ENCODE assay signal across 13 cellular contexts in the genomic region with DNA sequence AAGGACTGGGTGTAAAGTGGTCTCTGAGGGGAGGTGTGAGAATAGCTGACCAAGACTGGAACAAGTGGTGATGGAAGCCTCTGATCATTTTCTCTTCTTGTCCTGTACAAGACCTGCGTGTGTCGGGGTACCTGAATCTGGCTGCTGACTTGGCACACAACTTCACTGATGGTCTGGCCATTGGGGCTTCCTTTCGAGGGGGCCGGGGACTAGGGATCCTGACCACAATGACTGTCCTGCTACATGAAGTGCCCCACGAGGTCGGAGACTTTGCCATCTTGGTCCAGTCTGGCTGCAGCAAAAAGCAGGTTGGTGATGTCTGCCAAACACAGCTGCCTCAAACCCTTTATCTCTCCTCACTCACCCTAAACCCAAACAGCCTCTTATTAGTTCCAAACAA. TPM values are rescaled to one million over a fixed set of nuclear protein-coding genes. Genes with fewer than 3 reads are reported as not detected.
A peak's percentile ranks its signal among the peaks of the same experiment; 100 is the strongest.
DNase-seq lines count a peak whose midpoint lies in the region; ATAC-seq and TF ChIP-seq lines count a peak whose summit lies in the region.
"Had no signal": no experiment of that assay in that cellular context is flagged by ENCODE, and none has a peak within 500 bp of the region (broad histone marks: within the 10 kb centered on the region; RNA-seq: fewer than 3 reads in every experiment).

No MANE protein-coding gene starts in this region.

- peaks cover 40% of the 10 kb centered on the region for H3K4me1 ChIP-seq in mammary epithelial cell (ENCODE audit: insufficient read depth, low read length)
- H3K4me1 ChIP-seq in gastroesophageal sphincter, result peaks cover 13 to 81% (median 34%) of the 10 kb centered on the region in 3 donors

- no peak overlapping the region for H3K27ac ChIP-seq in mammary epithelial cell (ENCODE audit: insufficient read depth, low read depth, low read length)
- no peak overlapping the region for H3K27ac ChIP-seq in gastroesophageal sphincter
- H3K27ac ChIP-seq: ovary had no signal

- no peaks in the 10 kb centered on the region for H3K9me3 ChIP-seq in mammary epithelial cell (replicated peaks; ENCODE audit: insufficient read depth, low read length)
- H3K9me3 ChIP-seq in gastroesophageal sphincter, result no peaks in the 10 kb centered on the region
- H3K9me3 ChIP-seq: ovary had no signal

- H3K36me3 Mint-ChIP-seq in MCF 10A (ENCODE audit: insufficient read depth, unreplicated experiment), result peaks cover 29% of the 10 kb centered on the region
- H3K36me3 Mint-ChIP-seq in activated B cell treated with CpG ODN at 0.5 μM for 24 hours (ENCODE audit: low read depth), result peaks cover 41% of the 10 kb centered on the region
- H3K36me3 Mint-ChIP-seq in stimulated activated naive B cell treated with anti-CD40 and anti-IgM and Interleukin-4, amounts not matched to agents 10 μg/mL and 1 μg/mL and 100 μg/mL, for 72 hours, result peaks cover 29 to 48% of the 10 kb centered on the region in 2 donors

- H3K36me3 ChIP-seq in mammary epithelial cell (ENCODE audit: insufficient read depth, low read length) (peaks cover 7% of the 10 kb centered on the region), gastroesophageal sphincter (peaks cover 0 to 23% of the 10 kb centered on the region in 2 donors)
- H3K36me3 ChIP-seq: ovary had no signal

- CTCF ChIA-PET in MCF 10A (lab: Yijun Ruan, JAX) (no interaction called here), mammary epithelial cell (lab: Charles Lee; ENCODE audit: low non-redundant PET) (no interaction called here), activated B cell treated with CpG ODN at 0.5 μM for 24 hours (lab: Charles Lee) (interaction anchor here (1.6 kb wide), 1 partner anchor 45 kb away, joined by 4 read pairs; no protein-coding TSS in a partner anchor)

- no peak for TF ChIP-seq CTCF in MCF 10A (IDR thresholded peaks at IDR 0.05; ENCODE audit: unreplicated experiment)
- no peak for TF ChIP-seq CTCF in mammary epithelial cell (conservative IDR thresholded peaks at IDR 0.05 in 1 of 2, IDR thresholded peaks at IDR 0.05 in 1 of 2; ENCODE audit: extremely low read depth in 1 of 2, insufficient read depth in 1 of 2, low read depth in 1 of 2, low read length in 2 of 2)
- no peak for TF ChIP-seq CTCF in activated B cell treated with CpG ODN at 0.5 μM for 24 hours (IDR thresholded peaks at IDR 0.05)
- no peak for TF ChIP-seq CTCF in foreskin fibroblast (IDR thresholded peaks at IDR 0.05; ENCODE audit: low read depth, low read length)
- no peak for TF ChIP-seq CTCF in gastroesophageal sphincter (IDR thresholded peaks at IDR 0.05)

- dilution Hi-C loops in mammary epithelial cell (cut with HindIII; ENCODE audit: low sequenced_read_pairs), result no loop called here

- no peaks in the 10 kb centered on the region for H3K9me3 Mint-ChIP-seq in MCF 10A (ENCODE audit: unreplicated experiment)
- H3K9me3 Mint-ChIP-seq in activated B cell treated with CpG ODN at 0.5 μM for 24 hours, result no peaks in the 10 kb centered on the region
- H3K9me3 Mint-ChIP-seq in stimulated activated naive B cell treated with anti-CD40 and anti-IgM and Interleukin-4, amounts not matched to agents 10 μg/mL and 1 μg/mL and 100 μg/mL, for 72 hours, result no peaks in the 10 kb centered on the region

- no peak overlapping the region for H2AFZ ChIP-seq in mammary epithelial cell (ENCODE audit: low read depth, low read length)

- POLR2A ChIA-PET in MCF 10A (lab: Yijun Ruan, JAX) (interaction anchor here (1.8 kb wide), 1 partner anchor 69 kb away, joined by 7 read pairs; a partner anchor contains a TSS), activated B cell treated with CpG ODN at 0.5 μM for 24 hours (lab: Charles Lee) (interaction anchor here (1.1 kb wide), 1 partner anchor 68 kb away, joined by 4 read pairs; no protein-coding TSS in a partner anchor)

- no peak overlapping the region for H3K9ac ChIP-seq in mammary epithelial cell (ENCODE audit: insufficient read depth, low read length)

- H3K4me3 ChIP-seq in mammary epithelial cell (replicated peaks in 1 of 3; ENCODE audit: insufficient read depth in 1 of 3, low read depth in 2 of 3, low read length in 3 of 3) (no peak overlapping the region), foreskin fibroblast (ENCODE audit: low read depth in 1 of 2, low read length in 2 of 2) (peak overlapping the region; percentile 79 to 95), gastroesophageal sphincter (no peak overlapping the region)
- H3K4me3 ChIP-seq: ovary had no signal

- no peaks in the 10 kb centered on the region for H4K20me1 ChIP-seq in mammary epithelial cell (ENCODE audit: insufficient read depth, low read length)

- DNase-seq in MCF 10A (ENCODE audit: unreplicated experiment) (no peak), mammary epithelial cell (no peak), activated B cell treated with CpG ODN at 0.5 μM for 24 hours (no peak), foreskin fibroblast (no peak), DMS153 treated with DMSO at 0.1 percent for 48 hours (lab: John Stamatoyannopoulos, UW; ENCODE audit: unreplicated experiment) (no peak)
- no peak for DNase-seq in stimulated activated naive B cell treated with anti-CD40 and anti-IgM and Interleukin-4, amounts not matched to agents 10 μg/mL and 1 μg/mL and 100 μg/mL, for 72 hours
- DNase-seq: anterior cingulate cortex, GF-D8, left ventricle myocardium superior, NCI-H2171 treated with DMSO at 0.1 percent for 48 hours had no signal

- H3K4me3 Mint-ChIP-seq in MCF 10A (ENCODE audit: unreplicated experiment) (peak overlapping the region; percentile 98), activated B cell treated with CpG ODN at 0.5 μM for 24 hours (peak overlapping the region; percentile 50)
- H3K4me3 Mint-ChIP-seq in stimulated activated naive B cell treated with anti-CD40 and anti-IgM and Interleukin-4, amounts not matched to agents 10 μg/mL and 1 μg/mL and 100 μg/mL, for 72 hours, result peak overlapping the region; percentile 21 to 86

- no peak for TF ChIP-seq POLR2A in gastroesophageal sphincter (IDR thresholded peaks at IDR 0.05)

- BruUV-seq in MCF 10A (replicated peaks; lab: Mats Ljungman, UMichigan), result no TSS peak
- no TSS peak for BruUV-seq in mammary epithelial cell (replicated peaks; lab: Mats Ljungman, UMichigan)

- TF ChIP-seq EP300 in gastroesophageal sphincter (IDR thresholded peaks at IDR 0.05), result no peak

- intact Hi-C loops in MCF 10A (cut with micrococcal nuclease) (loop anchor here (5.0 kb wide), 1 partner anchor 95 kb away; a partner anchor contains a TSS), mammary epithelial cell (cut with micrococcal nuclease) (no loop called here), activated B cell treated with CpG ODN at 0.5 μM for 24 hours (cut with micrococcal nuclease) (loop anchor here (5.0 to 10.0 kb wide), 3 partner anchors 1005 to 1228 kb away; a partner anchor contains a TSS)

- ATAC-seq in activated B cell treated with CpG ODN at 0.5 μM for 24 hours (ENCODE audit: low read depth) (no peak), gastroesophageal sphincter (no peak), HG03196 (IDR thresholded peaks at IDR 0.05; ENCODE audit: unreplicated experiment) (no peak)
- no peak for ATAC-seq in stimulated activated naive B cell treated with anti-CD40 and anti-IgM and Interleukin-4, amounts not matched to agents 10 μg/mL and 1 μg/mL and 100 μg/mL, for 72 hours (replicated peaks)
- ATAC-seq: left ventricle myocardium superior had no signal

- H3K27me3 ChIP-seq in mammary epithelial cell (ENCODE audit: insufficient read depth, low read length) (no peaks in the 10 kb centered on the region), gastroesophageal sphincter (no peaks in the 10 kb centered on the region)
- H3K27me3 ChIP-seq: ovary had no signal

- H3K4me1 Mint-ChIP-seq in MCF 10A (ENCODE audit: insufficient read depth, unreplicated experiment), result peaks cover 65% of the 10 kb centered on the region
- peaks cover 78% of the 10 kb centered on the region for H3K4me1 Mint-ChIP-seq in activated B cell treated with CpG ODN at 0.5 μM for 24 hours
- peaks cover 71 to 79% of the 10 kb centered on the region in 2 donors for H3K4me1 Mint-ChIP-seq in stimulated activated naive B cell treated with anti-CD40 and anti-IgM and Interleukin-4, amounts not matched to agents 10 μg/mL and 1 μg/mL and 100 μg/mL, for 72 hours

- H3K27ac Mint-ChIP-seq in MCF 10A (ENCODE audit: low read depth, unreplicated experiment) (no peak overlapping the region), activated B cell treated with CpG ODN at 0.5 μM for 24 hours (no peak overlapping the region)
- H3K27ac Mint-ChIP-seq in stimulated activated naive B cell treated with anti-CD40 and anti-IgM and Interleukin-4, amounts not matched to agents 10 μg/mL and 1 μg/mL and 100 μg/mL, for 72 hours, result peak overlapping the region; percentile 3

- peaks cover 57% of the 10 kb centered on the region for H3K79me2 ChIP-seq in mammary epithelial cell (ENCODE audit: insufficient read depth, low read length)

- in situ Hi-C loops in mammary epithelial cell (cut with MboI; ENCODE audit: low sequenced_read_pairs in 2 of 2), result no loop called here

- H3K4me2 ChIP-seq in mammary epithelial cell (ENCODE audit: insufficient read depth, low read depth, low read length), result no peak overlapping the region

- no peaks in the 10 kb centered on the region for H3K27me3 Mint-ChIP-seq in MCF 10A (ENCODE audit: insufficient read depth, unreplicated experiment)
- H3K27me3 Mint-ChIP-seq in activated B cell treated with CpG ODN at 0.5 μM for 24 hours, result no peaks in the 10 kb centered on the region
- no peaks in the 10 kb centered on the region for H3K27me3 Mint-ChIP-seq in stimulated activated naive B cell treated with anti-CD40 and anti-IgM and Interleukin-4, amounts not matched to agents 10 μg/mL and 1 μg/mL and 100 μg/mL, for 72 hours

- 94% methylated on average over 6 of the region's 6 CpGs for WGBS in mammary epithelial cell (ENCODE audit: low coverage, missing lambda C conversion rate)
- 75 to 96% methylated on average over 2 to 4 of the region's 6 CpGs for WGBS in gastroesophageal sphincter (ENCODE audit: low coverage in 1 of 2), 2 donors

RNA-seq across cellular contexts. Expression of a gene that starts 1.7 kb away (rescaled TPM):
- 26.4 and 26.6 TPM in 2 replicates for total RNA-seq in MCF 10A (2022)
- total RNA-seq in mammary epithelial cell, result 10 to 100 TPM in 1 of 2 donors, 1 to 10 TPM in 1; 4.7 to 16.0 TPM
- polyA plus RNA-seq in mammary epithelial cell, result 25.7 TPM
- polyA minus RNA-seq in mammary epithelial cell, result 4.4 TPM
- total RNA-seq in activated B cell treated with CpG ODN at 0.5 μM for 24 hours, result 12.3 TPM in 2 replicates
- 10 to 100 TPM in 3 of 4 donors, 1 to 10 TPM in 1; 2.2 to 16.1 (median 12.2) TPM for total RNA-seq in gastroesophageal sphincter

RNA-seq across cellular contexts. Expression of a gene that starts 2.1 kb away (rescaled TPM):
- 118 and 187 TPM in 2 replicates for total RNA-seq in MCF 10A (2022)
- 10 to 100 TPM; 52.8 to 99.3 TPM for total RNA-seq in mammary epithelial cell
- 50.5 TPM for polyA plus RNA-seq in mammary epithelial cell
- 73.0 TPM for polyA minus RNA-seq in mammary epithelial cell
- 31.7 and 35.2 TPM in 2 replicates for total RNA-seq in activated B cell treated with CpG ODN at 0.5 μM for 24 hours
- 10 to 100 TPM; 54.6 to 79.9 (median 66.4) TPM for total RNA-seq in gastroesophageal sphincter

RNA-seq across cellular contexts. Expression of a gene that starts 2.3 kb away (rescaled TPM):
- total RNA-seq in MCF 10A (2022) (29.6 and 35.1 TPM in 2 replicates), mammary epithelial cell (10 to 100 TPM; 15.0 to 30.7 TPM), activated B cell treated with CpG ODN at 0.5 μM for 24 hours (72.4 and 74.3 TPM in 2 replicates), gastroesophageal sphincter (10 to 100 TPM; 20.0 to 38.8 (median 28.9) TPM)
- polyA plus RNA-seq in mammary epithelial cell, result 24.8 TPM
- polyA minus RNA-seq in mammary epithelial cell, result 31.6 TPM

RNA-seq across cellular contexts. Expression of a gene that starts 5.5 kb away (rescaled TPM):
- total RNA-seq in MCF 10A (2022), result 45.4 and 48.3 TPM in 2 replicates
- 10 to 100 TPM; 13.0 to 31.8 TPM for total RNA-seq in mammary epithelial cell
- 17.0 TPM for polyA plus RNA-seq in mammary epithelial cell
- polyA minus RNA-seq in mammary epithelial cell, result 22.9 TPM
- 41.7 and 43.8 TPM in 2 replicates for total RNA-seq in activated B cell treated with CpG ODN at 0.5 μM for 24 hours
- total RNA-seq in gastroesophageal sphincter, result 10 to 100 TPM; 12.5 to 23.8 (median 17.7) TPM

RNA-seq across cellular contexts. Expression of a gene that starts 10.5 kb away (rescaled TPM):
- total RNA-seq in MCF 10A (2022) (0.91 and 1.5 TPM in 2 replicates), mammary epithelial cell (under 1 TPM; 0.17 to 0.45 TPM), activated B cell treated with CpG ODN at 0.5 μM for 24 hours (0.32 and 0.47 TPM in 2 replicates), gastroesophageal sphincter (1 to 10 TPM in 1 of 4 donors, under 1 TPM in 3; 0.35 to 1.4 (median 0.45) TPM)
- 0.12 TPM for polyA plus RNA-seq in mammary epithelial cell
- polyA minus RNA-seq in mammary epithelial cell, result not detected

Comparison
In these comparisons a context has a peak if more than half of its experiments do, and no peak if none do; other contexts are left out.
1. H3K4me3 ChIP-seq: peak in foreskin fibroblast (2 of 2); none in mammary epithelial cell (0 of 3) and gastroesophageal sphincter (0 of 2).
2. Peak in every context shown above with its lines, with median percentiles within 50 percentile points of each other: H3K4me3 Mint-ChIP-seq.